ENCODE assay signal across 8 cellular contexts in the genomic region with DNA sequence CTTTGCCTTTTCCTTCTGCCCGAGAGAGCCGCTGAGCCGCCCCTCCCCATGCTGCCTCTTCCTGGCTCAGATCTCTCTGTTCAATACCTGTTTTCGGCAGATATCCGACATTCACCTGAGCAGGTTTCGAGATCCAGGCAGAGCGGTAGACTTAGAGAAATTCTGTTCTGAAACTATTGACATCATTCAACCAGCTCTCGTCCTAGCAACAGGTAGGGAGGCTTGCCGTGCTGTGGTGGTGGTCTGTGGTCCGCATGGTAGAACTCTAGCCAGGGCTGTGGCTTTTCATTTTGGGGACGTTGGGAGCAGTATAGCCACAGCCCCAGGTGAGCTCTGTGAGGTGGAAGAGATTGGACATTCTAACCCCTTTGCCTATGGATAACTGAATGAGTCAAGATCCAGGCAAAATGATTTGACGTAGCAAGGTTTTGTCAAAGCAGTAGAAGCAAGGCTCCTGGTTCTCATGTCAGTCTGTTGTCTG. TPM values are rescaled to one million over a fixed set of nuclear protein-coding genes. Genes with fewer than 3 reads are reported as not detected.
DNase-seq lines count a peak whose midpoint lies in the region; ATAC-seq and TF ChIP-seq lines count a peak whose summit lies in the region.

No MANE protein-coding gene starts in this region.

- no peak overlapping the region for H3K56ac ChIP-seq in H9 (ENCODE audit: insufficient read length, low read depth, low read length)

- H3K27me3 ChIP-seq in H9 (ENCODE audit: insufficient read depth, low read length) (peaks cover 7% of the 10 kb centered on the region; the same call in 1 of the 2 replicates), esophagus (ENCODE audit: control insufficient read depth in 1 of 2, insufficient read depth in 2 of 2, low read length in 2 of 2) (no peaks in the 10 kb centered on the region), neuronal stem cell (ENCODE audit: control insufficient read depth in 3 of 3, insufficient read depth in 3 of 3, low read depth in 1 of 3, low read length in 3 of 3) (peaks cover 0 to 10% (median 0%) of the 10 kb centered on the region in 3 experiments)

- no peak overlapping the region for H4K8ac ChIP-seq in H9 (replicated peaks; ENCODE audit: insufficient read length, low read depth, low read length)
- no peak overlapping the region for H4K8ac ChIP-seq in neuronal stem cell (ENCODE audit: low read depth, low read length)

- intact Hi-C loops in CD14-positive monocyte (cut with micrococcal nuclease) = no loop called here

- no peak overlapping the region for H3K18ac ChIP-seq in H9 (ENCODE audit: insufficient read length, low read depth, low read length)
- no peak overlapping the region for H3K18ac ChIP-seq in neuronal stem cell (ENCODE audit: low read length)

- H3T11ph ChIP-seq in H9 (ENCODE audit: low read length) = no peak overlapping the region

- H3K27ac Mint-ChIP-seq in CD14-positive monocyte = peak overlapping the region; percentile 72 to 92 (median 81)
- peak overlapping the region in 2 of 3 experiments; percentile 57 to 62; a peak in 3 of 7 replicates for H3K27ac Mint-ChIP-seq in H9

- H4K20me1 ChIP-seq in H9 (ENCODE audit: control insufficient read depth, insufficient read depth, insufficient read length) = no peaks in the 10 kb centered on the region

- peak overlapping the region; percentile 93 to 96 for H3K4me3 ChIP-seq in esophagus (ENCODE audit: low read depth in 1 of 2, low read length in 2 of 2)
- H3K4me3 ChIP-seq in neuronal stem cell (ENCODE audit: low read length in 2 of 2) = peak overlapping the region; percentile 58 to 84

- H3K4me2 ChIP-seq in H9 (ENCODE audit: insufficient read depth, insufficient read length, low read length) (peak overlapping the region; percentile 59), neuronal stem cell (ENCODE audit: insufficient read depth, low read length, poor library complexity, severe bottlenecking) (peak overlapping the region; percentile 72)

- H3K9me3 Mint-ChIP-seq in CD14-positive monocyte (peaks cover 0 to 6% (median 2%) of the 10 kb centered on the region in 7 donors), H9 (peaks cover 3 to 7% of the 10 kb centered on the region in 2 experiments; a peak in 4 of 5 replicates)

- H2BK12ac ChIP-seq in H9 (ENCODE audit: insufficient read length, low read depth, low read length) (no peak overlapping the region), neuronal stem cell (ENCODE audit: low read length) (no peak overlapping the region)

- H2BK120ac ChIP-seq in H9 (ENCODE audit: low read depth, low read length, poor library complexity, severe bottlenecking) (no peak overlapping the region), neuronal stem cell (ENCODE audit: low read depth, low read length) (no peak overlapping the region)

- TF ChIP-seq CTCF in CD14-positive monocyte (IDR thresholded peaks at IDR 0.05) = no peak
- TF ChIP-seq CTCF in H9 (conservative IDR thresholded peaks at IDR 0.05) = no peak

- H3K36me3 ChIP-seq in esophagus (ENCODE audit: control insufficient read depth in 2 of 2, insufficient read depth in 2 of 2, low read length in 1 of 2) (peaks cover 3 to 6% of the 10 kb centered on the region in 2 donors), neuronal stem cell (replicated peaks in 1 of 2; ENCODE audit: control insufficient read depth in 2 of 2, insufficient read depth in 2 of 2, low read length in 2 of 2) (peaks cover 3 to 38% of the 10 kb centered on the region in 2 donors)

- ATAC-seq in SK-N-SH treated with all-trans-retinoic acid at 6 μM for 48 hours = peak; percentile 15

- H3K14ac ChIP-seq in H9 (ENCODE audit: insufficient read depth, low read length) = no peak overlapping the region
- no peak overlapping the region for H3K14ac ChIP-seq in neuronal stem cell (ENCODE audit: low read length)

- H4K5ac ChIP-seq in H9 (ENCODE audit: insufficient read length, low read depth, low read length) = no peak overlapping the region

- H2BK15ac ChIP-seq in H9 (ENCODE audit: low read depth, low read length) (no peak overlapping the region), neuronal stem cell (ENCODE audit: low read length) (no peak overlapping the region)

- no peaks in the 10 kb centered on the region for H3K79me2 ChIP-seq in H9 (ENCODE audit: insufficient read depth, low read length)

- H3K4ac ChIP-seq in H9 (ENCODE audit: low read depth, low read length) (no peak overlapping the region), neuronal stem cell (ENCODE audit: low read length) (no peak overlapping the region)

- H2AFZ ChIP-seq in H9 (ENCODE audit: low read length) = no peak overlapping the region
- H2AFZ ChIP-seq in neuronal stem cell (ENCODE audit: low read length) = peak overlapping the region; percentile 97

- H3K4me3 Mint-ChIP-seq in CD14-positive monocyte (peak overlapping the region; percentile 91 to 95), H9 (peak overlapping the region; percentile 86 to 91)

- H3K23me2 ChIP-seq in H9 (ENCODE audit: insufficient read length, low read depth, low read length, poor library complexity, severe bottlenecking) = peaks cover 6% of the 10 kb centered on the region

- H3K23ac ChIP-seq in H9 (ENCODE audit: insufficient read length, low read depth, low read length) (no peak overlapping the region), neuronal stem cell (ENCODE audit: low read depth, low read length, poor library complexity) (no peak overlapping the region)

- H3K27me3 Mint-ChIP-seq in CD14-positive monocyte (ENCODE audit: low read depth in 3 of 3) (peaks cover 0 to 5% (median 0%) of the 10 kb centered on the region in 3 donors), H9 (ENCODE audit: low read depth) (peaks cover 37% of the 10 kb centered on the region)

- DNase-seq in CD14-positive monocyte (ENCODE audit: low spot score) = no peak
- peak; percentile 37 for DNase-seq in H9
- DNase-seq in neuronal stem cell (ENCODE audit: low spot score) = no peak
- no peak for DNase-seq in RPMI8226
- DNase-seq in stimulated activated CD4-positive, alpha-beta T cell treated with anti-CD3 and anti-CD28 coated beads, Interleukin-1b, Interleukin-23, amount 100 ng/mL, for 48 hours = no peak
- DNase-seq in cerebellar nuclear complex (lab: John Stamatoyannopoulos, UW) = no peak

- H3K4me1 ChIP-seq in H9 (ENCODE audit: insufficient read depth, low read length) = no peaks in the 10 kb centered on the region; the same call in 1 of the 2 replicates
- no peaks in the 10 kb centered on the region for H3K4me1 ChIP-seq in esophagus (ENCODE audit: control insufficient read depth in 2 of 2, insufficient read depth in 2 of 2, low read length in 1 of 2)
- peaks cover 3 to 6% of the 10 kb centered on the region in 2 donors for H3K4me1 ChIP-seq in neuronal stem cell (ENCODE audit: control insufficient read depth in 2 of 2, insufficient read depth in 1 of 2, low read depth in 1 of 2, low read length in 2 of 2)

- H3K4me1 Mint-ChIP-seq in CD14-positive monocyte (peaks cover 25% of the 10 kb centered on the region), H9 (peaks cover 19 to 21% of the 10 kb centered on the region in 2 experiments)

- H2BK5ac ChIP-seq in H9 (ENCODE audit: insufficient read length, low read length) (no peak overlapping the region), neuronal stem cell (ENCODE audit: low read length) (no peak overlapping the region)

- H3K79me1 ChIP-seq in H9 (ENCODE audit: insufficient read depth, low read depth, low read length, poor library complexity, severe bottlenecking) (no peaks in the 10 kb centered on the region), neuronal stem cell (ENCODE audit: low read depth, low read length) (no peaks in the 10 kb centered on the region)

- H3K36me3 Mint-ChIP-seq in CD14-positive monocyte (peaks cover 25 to 34% of the 10 kb centered on the region in 2 donors), H9 (ENCODE audit: insufficient read depth in 1 of 3, low read depth in 3 of 3) (peaks cover 0 to 16% (median 2%) of the 10 kb centered on the region in 3 experiments; a peak in 3 of 7 replicates)

- H3K9me3 ChIP-seq in H9 (ENCODE audit: control insufficient read depth, low read depth, low read length) (no peaks in the 10 kb centered on the region), esophagus (ENCODE audit: control insufficient read depth in 2 of 2, insufficient read depth in 1 of 2, low read depth in 1 of 2, low read length in 1 of 2) (no peaks in the 10 kb centered on the region), neuronal stem cell (replicated peaks in 1 of 2; ENCODE audit: control insufficient read depth in 2 of 2, insufficient read depth in 1 of 2, low read depth in 1 of 2, low read length in 2 of 2) (no peaks in the 10 kb centered on the region)

- no peak overlapping the region for H3K27ac ChIP-seq in H9 (ENCODE audit: insufficient read length, low read depth, low read length)
- H3K27ac ChIP-seq in esophagus (ENCODE audit: low read depth in 2 of 2, low read length in 1 of 2) = peak overlapping the region; percentile 84 to 96
- no peak overlapping the region for H3K27ac ChIP-seq in neuronal stem cell (replicated peaks; ENCODE audit: low read length)

- H3K9ac ChIP-seq in H9 (ENCODE audit: extremely low read depth, insufficient read length, low read length) (peak overlapping the region; percentile 48), neuronal stem cell (ENCODE audit: low read depth, low read length, poor library complexity) (peak overlapping the region; percentile 94)

- H2AK5ac ChIP-seq in H9 (ENCODE audit: insufficient read length, low read length) (no peak overlapping the region), neuronal stem cell (ENCODE audit: low read depth, low read length) (no peak overlapping the region)

- H2BK20ac ChIP-seq in H9 (ENCODE audit: low read depth, low read length, poor library complexity, severe bottlenecking) = no peak overlapping the region

- WGBS in H9 (ENCODE audit: extremely low coverage, insufficient read length, low lambda C conversion rate) = no CpG with 5 or more reads among the region's 12 CpGs
- 6 to 10% methylated on average over 12 of the region's 12 CpGs for WGBS in esophagus, 2 donors
- WGBS in neuronal stem cell (ENCODE audit: extremely low coverage in 2 of 2, insufficient read length in 2 of 2, insufficient replicate concordance in 1 of 2), 2 donors = no CpG with 5 or more reads among the region's 12 CpGs

- H4K91ac ChIP-seq in H9 (ENCODE audit: insufficient read length, low read depth, low read length) (no peak overlapping the region), neuronal stem cell (ENCODE audit: low read depth, low read length, poor library complexity) (no peak overlapping the region)

TF ChIP-seq in SK-N-SH treated with all-trans-retinoic acid at 6 μM for 48 hours, 23 proteins besides CTCF, POLR2A, EP300 and RAD21 (continues in another document):
- TF ChIP-seq TOX (CRISPR knock-in tag; IDR thresholded peaks at IDR 0.05; ENCODE audit: borderline replicate concordance) = no peak

RNA-seq across cellular contexts. Expression of gene TMEM62, which starts 0.8 kb away (rescaled TPM):
- 10 to 100 TPM; 10.5 to 10.8 TPM for polyA plus RNA-seq in CD14-positive monocyte
- total RNA-seq in H9 (2021) = 6.2 and 7.2 TPM in 2 replicates
- 10 to 100 TPM in 1 of 2 donors, 1 to 10 TPM in 1; 7.6 to 12.8 TPM for polyA plus RNA-seq in esophagus
- 2.6 TPM for polyA plus RNA-seq in neuronal stem cell (2013, experiment 1 of 2)
- polyA plus RNA-seq in neuronal stem cell (2013, experiment 2 of 2) = 2.5 TPM

RNA-seq across cellular contexts. Expression of gene UBR1, which starts 28.4 kb away (rescaled TPM):
- polyA plus RNA-seq in CD14-positive monocyte (1 to 10 TPM; 5.1 to 6.3 TPM), esophagus (1 to 10 TPM; 2.3 to 2.7 TPM)
- 22.2 and 23.0 TPM in 2 replicates for total RNA-seq in H9 (2021)
- polyA plus RNA-seq in neuronal stem cell (2013, experiment 1 of 2) = 7.4 TPM
- 7.8 TPM for polyA plus RNA-seq in neuronal stem cell (2013, experiment 2 of 2)

RNA-seq across cellular contexts. Expression of gene CCNDBP1, which starts 51.0 kb away (rescaled TPM):
- polyA plus RNA-seq in CD14-positive monocyte = 100 to 1,000 TPM; 196 to 205 TPM
- 34.1 and 34.8 TPM in 2 replicates for total RNA-seq in H9 (2021)
- 10 to 100 TPM; 48.0 to 57.4 TPM for polyA plus RNA-seq in esophagus
- polyA plus RNA-seq in neuronal stem cell (2013, experiment 1 of 2) = 36.6 TPM
- 34.7 TPM for polyA plus RNA-seq in neuronal stem cell (2013, experiment 2 of 2)

Comparison
In these comparisons a context has a peak if more than half of its experiments do, and no peak if none do; other contexts are left out.
1. H3K27ac ChIP-seq: peak in esophagus (2 of 2); none in H9 (single experiment) and neuronal stem cell (single experiment).